ENCODE assay signal across 8 cellular contexts in genomic region chr13:39035204-39035603, GRCh38. TPM values are rescaled to one million over a fixed set of nuclear protein-coding genes. Genes with fewer than 3 reads are reported as not detected.
DNase-seq lines count a peak whose midpoint lies in the region; FAIRE-seq and TF ChIP-seq lines count a peak whose summit lies in the region.

No MANE protein-coding gene starts in this region.

- H3K9me3 ChIP-seq in BE2C (no peaks in the 10 kb centered on the region), adipocyte (ENCODE audit: control insufficient read depth, low read length) (no peaks in the 10 kb centered on the region), mesenchymal stem cell (ENCODE audit: control insufficient read depth, low read length) (no peaks in the 10 kb centered on the region)

- H3K79me1 ChIP-seq in mesenchymal stem cell (replicated peaks; ENCODE audit: low read length, poor library complexity, severe bottlenecking): peaks cover 16% of the 10 kb centered on the region

- H2BK15ac ChIP-seq in mesenchymal stem cell (ENCODE audit: low read depth, poor library complexity, severe bottlenecking): no peak overlapping the region

- H3K14ac ChIP-seq in mesenchymal stem cell (ENCODE audit: low read length in 2 of 2): no peak overlapping the region

- no peak overlapping the region for H3K23ac ChIP-seq in mesenchymal stem cell (ENCODE audit: low read length in 2 of 2)

- H3K27ac ChIP-seq in HL-60 (replicated peaks): peak overlapping the region; percentile 91
- H3K27ac ChIP-seq in mesenchymal stem cell (ENCODE audit: low read length, poor library complexity, severe bottlenecking): no peak overlapping the region

- H2BK5ac ChIP-seq in mesenchymal stem cell (ENCODE audit: low read depth, low read length, poor library complexity, severe bottlenecking): no peak overlapping the region

- no peak overlapping the region for H2BK120ac ChIP-seq in mesenchymal stem cell (ENCODE audit: low read depth, low read length)

- H4K8ac ChIP-seq in mesenchymal stem cell (ENCODE audit: low read length): no peak overlapping the region

- peak overlapping the region; percentile 63 for H3K4me2 ChIP-seq in mesenchymal stem cell (ENCODE audit: low read length, poor library complexity, severe bottlenecking)

- H2AFZ ChIP-seq in mesenchymal stem cell (ENCODE audit: low read depth, low read length): no peak overlapping the region

- no peak overlapping the region for H3K18ac ChIP-seq in mesenchymal stem cell (ENCODE audit: low read depth in 1 of 2, low read length in 2 of 2)

- TF ChIP-seq CTCF in BE2C (IDR thresholded peaks at IDR 0.05; ENCODE audit: low read depth, low read length) (no peak), HL-60 (IDR thresholded peaks at IDR 0.05; ENCODE audit: insufficient read depth, low read length) (no peak)

- DNase-seq in BE2C (no peak), HL-60 (ENCODE audit: low read depth in 1 of 2, low spot score in 1 of 2) (no peak), adipocyte (ENCODE audit: low read depth) (no peak), mesenchymal stem cell (no peak), hippocampal formation (lab: John Stamatoyannopoulos, UW) (no peak), H54 (ENCODE audit: insufficient read length, low spot score) (no peak), DMS79 (lab: John Stamatoyannopoulos, UW) (no peak)
- DNase-seq in stimulated activated naive CD4-positive, alpha-beta T cell treated with Interleukin-2 at 50 U/mL for 16 hours (lab: John Stamatoyannopoulos, UW): no peak

- no peak overlapping the region for H4K91ac ChIP-seq in mesenchymal stem cell (ENCODE audit: low read length)

- no peaks in the 10 kb centered on the region; the same call in none of the 2 replicates for H3K36me3 ChIP-seq in BE2C
- H3K36me3 ChIP-seq in adipocyte (ENCODE audit: control insufficient read depth, insufficient read depth, low read length, severe bottlenecking): peaks cover 13% of the 10 kb centered on the region
- peaks cover 0 to 8% of the 10 kb centered on the region in 2 experiments for H3K36me3 ChIP-seq in mesenchymal stem cell (ENCODE audit: control insufficient read depth in 1 of 2, insufficient read depth in 2 of 2, low read depth in 1 of 2, low read length in 2 of 2)

- TF ChIP-seq POLR2A in H54 (IDR thresholded peaks at IDR 0.05; ENCODE audit: low read depth, low read length): no peak

- H2BK12ac ChIP-seq in mesenchymal stem cell (ENCODE audit: low read length in 2 of 2): no peak overlapping the region

- H3K4me3 ChIP-seq in BE2C (ENCODE audit: low read depth, low read length) (peak overlapping the region; percentile 97), HL-60 (replicated peaks; ENCODE audit: insufficient read depth, low read length) (peak overlapping the region; percentile 85), adipocyte (ENCODE audit: low read length) (peak overlapping the region; percentile 99), mesenchymal stem cell (ENCODE audit: insufficient read depth in 1 of 2, low read depth in 1 of 2, low read length in 2 of 2) (peak overlapping the region in 1 of 2 experiments; percentile 98)

- WGBS in mesenchymal stem cell: 52% methylated on average over 2 of the region's 2 CpGs

- FAIRE-seq in H54 (lab: Jason Lieb, UNC): no peak

- H2AK5ac ChIP-seq in mesenchymal stem cell (ENCODE audit: low read length, severe bottlenecking): no peak overlapping the region

- H3K4ac ChIP-seq in mesenchymal stem cell (ENCODE audit: low read depth in 1 of 2, low read length in 2 of 2): no peak overlapping the region

- H3K4me1 ChIP-seq in BE2C (no peaks in the 10 kb centered on the region), adipocyte (ENCODE audit: control insufficient read depth, insufficient read depth, low read length) (peaks cover 30% of the 10 kb centered on the region), mesenchymal stem cell (ENCODE audit: control insufficient read depth, insufficient read depth, low read depth, low read length) (peaks cover 2% of the 10 kb centered on the region)

- H3K27me3 ChIP-seq in BE2C (no peaks in the 10 kb centered on the region), HL-60 (ENCODE audit: insufficient read depth, poor library complexity, severe bottlenecking) (no peaks in the 10 kb centered on the region), adipocyte (replicated peaks; ENCODE audit: control insufficient read depth, insufficient read depth, low read length) (no peaks in the 10 kb centered on the region), mesenchymal stem cell (ENCODE audit: control insufficient read depth in 1 of 2, insufficient read depth in 1 of 2, low read length in 2 of 2) (no peaks in the 10 kb centered on the region)

- H3K9ac ChIP-seq in adipocyte (ENCODE audit: low read length) (peak overlapping the region; percentile 92), mesenchymal stem cell (ENCODE audit: low read length) (peak overlapping the region; percentile 92)

RNA-seq across cellular contexts. Expression of gene PROSER1, which starts 2.7 kb away (rescaled TPM):
- polyA plus RNA-seq in BE2C (2012; ENCODE audit: insufficient read depth, insufficient read length, low read depth): 36.2 TPM
- 31.7 TPM for polyA plus RNA-seq in mesenchymal stem cell (2013, experiment 1 of 2)
- polyA plus RNA-seq in mesenchymal stem cell (2013, experiment 2 of 2): 30.4 TPM

RNA-seq across cellular contexts. Expression of gene NHLRC3, which starts 3.1 kb away (rescaled TPM):
- polyA plus RNA-seq in BE2C (2012; ENCODE audit: insufficient read depth, insufficient read length, low read depth): 7.8 TPM
- 11.7 TPM for polyA plus RNA-seq in mesenchymal stem cell (2013, experiment 1 of 2)
- 11.3 TPM for polyA plus RNA-seq in mesenchymal stem cell (2013, experiment 2 of 2)

RNA-seq across cellular contexts. Expression of gene STOML3, which starts 44.6 kb away (rescaled TPM):
- 0.68 TPM for polyA plus RNA-seq in BE2C (2012; ENCODE audit: insufficient read depth, insufficient read length, low read depth)
- not detected for polyA plus RNA-seq in mesenchymal stem cell (2013, experiment 1 of 2)
- polyA plus RNA-seq in mesenchymal stem cell (2013, experiment 2 of 2): not detected
